1 cellular context compared by ENCODE assay signal in genomic region chr3:104711435-104711834, GRCh38.
TF ChIP-seq lines count a peak whose summit lies in the region.

No MANE protein-coding gene starts in this region.

TF ChIP-seq in HCT116, 20 proteins besides CTCF, POLR2A, EP300 and RAD21 (continued from another document):
- TF ChIP-seq ATF3 (IDR thresholded peaks at IDR 0.05) (no peak), CEBPB (IDR thresholded peaks at IDR 0.05; ENCODE audit: low read depth) (no peak)
